In genomic region chr9:131697097-131697496, GRCh38 we compare ENCODE assay signal across 11 cellular contexts. TPM values are rescaled to one million over a fixed set of nuclear protein-coding genes. Genes with fewer than 3 reads are reported as not detected.
DNase-seq lines count a peak whose midpoint lies in the region; ATAC-seq and TF ChIP-seq lines count a peak whose summit lies in the region.
"Had no signal": no experiment of that assay in that cellular context is flagged by ENCODE, and none has a peak within 500 bp of the region (broad histone marks: within the 10 kb centered on the region; RNA-seq: fewer than 3 reads in every experiment).

No MANE protein-coding gene starts in this region.

- peak overlapping the region in 3 of 8 donors; percentile 10 to 62 (median 29) for H3K4me3 Mint-ChIP-seq in naive B cell

- peaks cover 0 to 14% of the 10 kb centered on the region in 2 donors for H3K36me3 Mint-ChIP-seq in naive B cell

- no peaks in the 10 kb centered on the region for H3K36me3 ChIP-seq in Panc1 (ENCODE audit: control insufficient read depth, insufficient read depth, low read length)
- H3K36me3 ChIP-seq: thoracic aorta had no signal

- H3K4me1 Mint-ChIP-seq in naive B cell, result peaks cover 92 to 95% (median 94%) of the 10 kb centered on the region in 3 donors

- H3K27me3 ChIP-seq in Panc1 (ENCODE audit: control insufficient read depth, insufficient read depth, low read length), result no peaks in the 10 kb centered on the region

- in situ Hi-C loops in Panc1 (cut with HindIII; ENCODE audit: low pct_unique_long_range_greater_than_20kb, low sequenced_read_pairs), result no loop called here

- TF ChIP-seq CTCF in Panc1 (IDR thresholded peaks at IDR 0.05), result no peak
- TF ChIP-seq CTCF in fibroblast of villous mesenchyme (IDR thresholded peaks at IDR 0.05; ENCODE audit: insufficient read depth, low read depth, low read length), result peak; percentile 31

- BruUV-seq in Panc1 (replicated peaks; lab: Mats Ljungman, UMichigan), result no TSS peak

- no peak overlapping the region for H3K27ac ChIP-seq in Panc1 (ENCODE audit: low read length)
- H3K27ac ChIP-seq: thoracic aorta had no signal

- POLR2A ChIA-PET in Panc1 (lab: Charles Lee), result no interaction called here

- ATAC-seq in Panc1 (peak; percentile 79; the same call in 1 of the 2 replicates), naive B cell (ENCODE audit: low read depth in 2 of 2) (no peak), GM21381 (IDR thresholded peaks at IDR 0.05; ENCODE audit: unreplicated experiment) (no peak)

- H3K27me3 Mint-ChIP-seq in naive B cell, result no peaks in the 10 kb centered on the region
- H3K27me3 Mint-ChIP-seq: CD4-positive, CD25-positive, alpha-beta regulatory T cell had no signal

- peaks cover 0 to 1% (median 0%) of the 10 kb centered on the region in 7 donors for H3K9me3 Mint-ChIP-seq in naive B cell
- H3K9me3 Mint-ChIP-seq: CD4-positive, CD25-positive, alpha-beta regulatory T cell had no signal

- DNase-seq in AG08396 (ENCODE audit: low spot score) (peak; percentile 27), Panc1 (ENCODE audit: low read depth, low spot score) (no peak), fibroblast of villous mesenchyme (ENCODE audit: low read depth) (peak; percentile 53), naive B cell (no peak), NCI-H1048 (lab: John Stamatoyannopoulos, UW) (no peak), DMS53 treated with DMSO at 0.1 percent for 48 hours (lab: John Stamatoyannopoulos, UW; ENCODE audit: unreplicated experiment) (no peak)
- DNase-seq in effector CD4-positive, alpha-beta T cell, result no peak
- DNase-seq: CD4-positive, CD25-positive, alpha-beta regulatory T cell had no signal

- intact Hi-C loops in Panc1 (cut with micrococcal nuclease; ENCODE audit: unreplicated experiment), result no loop called here

- H3K4me1 ChIP-seq in Panc1 (ENCODE audit: control insufficient read depth, insufficient read depth, low read length), result peaks cover 26% of the 10 kb centered on the region

- CTCF ChIA-PET in Panc1 (lab: Charles Lee), result no interaction called here

- H3K27ac Mint-ChIP-seq in naive B cell, result peak overlapping the region in 4 of 6 donors; percentile 2 to 87 (median 82)

- H3K9me3 ChIP-seq in Panc1 (ENCODE audit: control insufficient read depth, insufficient read depth, low read depth, low read length), result no peaks in the 10 kb centered on the region
- H3K9me3 ChIP-seq: thoracic aorta had no signal

- H3K4me3 ChIP-seq in Panc1 (ENCODE audit: low read depth in 2 of 2, low read length in 2 of 2), result no peak overlapping the region
- H3K4me3 ChIP-seq in fibroblast of villous mesenchyme (ENCODE audit: low read depth, low read length), result no peak overlapping the region
- H3K4me3 ChIP-seq: skin epidermis, thoracic aorta had no signal

RNA-seq across cellular contexts. Expression of gene RAPGEF1, which starts 42.8 kb away (rescaled TPM):
- total RNA-seq in Panc1 (2021; ENCODE audit: unreplicated experiment) (86.8 TPM), fibroblast of villous mesenchyme (22.9 and 27.7 TPM in 2 replicates)
- 57.8 TPM for polyA plus RNA-seq in Panc1 (2012; ENCODE audit: insufficient read length)
- polyA plus RNA-seq in naive B cell (ENCODE audit: low read depth in 6 of 6), result 10 to 100 TPM in 2 of 6 donors, 1 to 10 TPM in 4; 3.4 to 21.1 (median 7.9) TPM

Comparison
In these comparisons a context has a peak if more than half of its experiments do, and no peak if none do; other contexts are left out.
1. DNase-seq: peak in AG08396 (single experiment) and fibroblast of villous mesenchyme (single experiment); none in Panc1 (single experiment), naive B cell (single experiment), effector CD4-positive, alpha-beta T cell (single experiment), NCI-H1048 (single experiment) and DMS53 treated with DMSO at 0.1 percent for 48 hours (single experiment).